9 cellular contexts compared by ENCODE assay signal in the genomic region with DNA sequence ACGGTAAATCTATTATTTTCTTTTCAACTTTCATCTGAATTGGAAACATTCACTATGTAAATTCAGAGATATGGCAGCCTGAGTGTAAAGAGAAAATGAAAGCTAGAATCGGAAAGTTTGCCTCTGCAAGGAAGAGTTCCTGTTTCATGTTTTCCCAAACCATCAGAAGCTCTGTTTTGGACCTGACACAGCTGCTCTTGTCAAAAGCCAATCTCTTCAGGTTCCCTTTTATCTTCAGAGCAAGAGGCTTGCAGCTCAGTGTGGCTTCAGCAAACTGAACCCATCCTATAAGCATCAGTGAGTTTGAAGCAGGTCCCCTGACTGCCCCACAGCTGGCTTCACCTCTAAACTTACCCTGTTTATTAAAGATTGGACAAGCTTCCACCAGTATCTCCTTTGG.
DNase-seq lines count a peak whose midpoint lies in the region; ATAC-seq and TF ChIP-seq lines count a peak whose summit lies in the region.
"Had no signal": no experiment of that assay in that cellular context is flagged by ENCODE, and none has a peak within 500 bp of the region (broad histone marks: within the 10 kb centered on the region; RNA-seq: fewer than 3 reads in every experiment).

No MANE protein-coding gene starts in this region.

- peak overlapping the region; percentile 69 for H3K4me3 Mint-ChIP-seq in activated CD4-positive, alpha-beta T cell treated with anti-CD3 and anti-CD28 coated beads, Interleukin-2, amount 10 ng/mL, durations not matched to agents 24 days and 14 days

- H3K4me1 ChIP-seq in spleen (peaks cover 0 to 15% (median 0%) of the 10 kb centered on the region in 6 donors), esophagus squamous epithelium (no peaks in the 10 kb centered on the region)

- DNase-seq in activated CD4-positive, alpha-beta T cell treated with anti-CD3 and anti-CD28 coated beads, Interleukin-2, amount 10 ng/mL, durations not matched to agents 24 days and 14 days: peak; percentile 62
- DNase-seq in activated CD4-positive, alpha-beta T cell treated with anti-CD3 and anti-CD28 coated beads, Interleukin-2, amount 50 U/mL, for 1 hour: no peak
- no peak for DNase-seq in spleen
- DNase-seq in stimulated activated naive CD4-positive, alpha-beta T cell treated with Interleukin-2 at 50 U/mL for 16 hours (lab: John Stamatoyannopoulos, UW): no peak
- no peak for DNase-seq in esophagus squamous epithelium (lab: John Stamatoyannopoulos, UW)
- DNase-seq in KG1 (lab: John Stamatoyannopoulos, UW): no peak

- no peaks in the 10 kb centered on the region for H3K9me3 ChIP-seq in spleen
- no peaks in the 10 kb centered on the region for H3K9me3 ChIP-seq in esophagus squamous epithelium

- no peaks in the 10 kb centered on the region for H3K36me3 Mint-ChIP-seq in activated CD4-positive, alpha-beta T cell treated with anti-CD3 and anti-CD28 coated beads, Interleukin-2, amount 10 ng/mL, durations not matched to agents 24 days and 14 days (ENCODE audit: low read depth)

- H3K4me1 Mint-ChIP-seq in activated CD4-positive, alpha-beta T cell treated with anti-CD3 and anti-CD28 coated beads, Interleukin-2, amount 10 ng/mL, durations not matched to agents 24 days and 14 days: peaks cover 11% of the 10 kb centered on the region

- TF ChIP-seq CTCF in VCaP (conservative IDR thresholded peaks at IDR 0.05) (no peak), spleen (IDR thresholded peaks at IDR 0.05 in 8 of 11, conservative IDR thresholded peaks at IDR 0.05 in 3 of 11) (no peak), esophagus squamous epithelium (IDR thresholded peaks at IDR 0.05) (no peak)

- peak; percentile 81 for ATAC-seq in HG02973 (IDR thresholded peaks at IDR 0.05; ENCODE audit: unreplicated experiment)

- no peaks in the 10 kb centered on the region for H3K36me3 ChIP-seq in spleen
- no peaks in the 10 kb centered on the region for H3K36me3 ChIP-seq in esophagus squamous epithelium

- H3K27ac Mint-ChIP-seq in activated CD4-positive, alpha-beta T cell treated with anti-CD3 and anti-CD28 coated beads, Interleukin-2, amount 10 ng/mL, durations not matched to agents 24 days and 14 days: no peak overlapping the region

- H3K27me3 ChIP-seq in spleen (replicated peaks in 1 of 7) (no peaks in the 10 kb centered on the region), esophagus squamous epithelium (no peaks in the 10 kb centered on the region)

- no peak for TF ChIP-seq POLR2A in spleen (IDR thresholded peaks at IDR 0.05)
- no peak for TF ChIP-seq POLR2A in esophagus squamous epithelium (IDR thresholded peaks at IDR 0.05)

- H3K4me3 ChIP-seq in spleen (peak overlapping the region in 4 of 8 donors; percentile 2 to 52 (median 14)), esophagus squamous epithelium (peak overlapping the region in 2 of 4 donors; percentile 8 to 47)
- H3K4me3 ChIP-seq: SK-N-MC had no signal

- peak overlapping the region; percentile 52 for H3K27ac ChIP-seq in VCaP
- peak overlapping the region in 6 of 8 donors; percentile 8 to 67 (median 40) for H3K27ac ChIP-seq in spleen
- peak overlapping the region in 1 of 4 donors; percentile 55 for H3K27ac ChIP-seq in esophagus squamous epithelium
- H3K27ac ChIP-seq: SK-N-MC had no signal

- peaks cover 4% of the 10 kb centered on the region for H3K9me3 Mint-ChIP-seq in activated CD4-positive, alpha-beta T cell treated with anti-CD3 and anti-CD28 coated beads, Interleukin-2, amount 10 ng/mL, durations not matched to agents 24 days and 14 days

- no peaks in the 10 kb centered on the region for H3K27me3 Mint-ChIP-seq in activated CD4-positive, alpha-beta T cell treated with anti-CD3 and anti-CD28 coated beads, Interleukin-2, amount 10 ng/mL, durations not matched to agents 24 days and 14 days

- intact Hi-C loops in activated CD4-positive, alpha-beta T cell treated with anti-CD3 and anti-CD28 coated beads, Interleukin-2, amount 10 ng/mL, durations not matched to agents 24 days and 14 days (cut with micrococcal nuclease): no loop called here
- intact Hi-C loops in spleen (cut with DNase I; ENCODE audit: low total_unique reads): no loop called here
- intact Hi-C loops in esophagus squamous epithelium (cut with DNase I): no loop called here

- 9 to 26% (median 19%) methylated on average over 2 of the region's 2 CpGs for WGBS in spleen, 5 donors
- 47 to 48% methylated on average over 2 of the region's 2 CpGs for WGBS in esophagus squamous epithelium, 2 donors
